Comparison of ENCODE assay signal across 8 cellular contexts in genomic region chr10:74176380-74177139, GRCh38. TPM values are rescaled to one million over a fixed set of nuclear protein-coding genes. Genes with fewer than 3 reads are reported as not detected.
DNase-seq lines count a peak whose midpoint lies in the region; ATAC-seq and TF ChIP-seq lines count a peak whose summit lies in the region.

No MANE protein-coding gene starts in this region.

- WGBS in esophagus muscularis mucosa, result 3% methylated on average over 8 of the region's 72 CpGs

- H3K4me3 ChIP-seq in esophagus muscularis mucosa (peak overlapping the region; percentile 65 to 91 (median 72)), muscle layer of duodenum (ENCODE audit: low read depth in 1 of 2, low read length in 2 of 2) (peak overlapping the region; percentile 75 to 90)

- H3K27me3 ChIP-seq in esophagus muscularis mucosa, result no peaks in the 10 kb centered on the region
- H3K27me3 ChIP-seq in muscle layer of duodenum (ENCODE audit: low read depth, low read length), result no peaks in the 10 kb centered on the region

- intact Hi-C loops in esophagus muscularis mucosa (cut with DNase I), result no loop called here

- TF ChIP-seq CTCF in esophagus muscularis mucosa (IDR thresholded peaks at IDR 0.05), result no peak

- TF ChIP-seq POLR2A in esophagus muscularis mucosa (IDR thresholded peaks at IDR 0.05; ENCODE audit: low read depth), result no peak

- H3K36me3 ChIP-seq in esophagus muscularis mucosa (no peaks in the 10 kb centered on the region), muscle layer of duodenum (ENCODE audit: control insufficient read depth in 1 of 2, insufficient read depth in 2 of 2, low read length in 2 of 2) (no peaks in the 10 kb centered on the region)

- peak; percentile 91 for DNase-seq in DMS79 (lab: John Stamatoyannopoulos, UW)
- DNase-seq in KG1 (lab: John Stamatoyannopoulos, UW), result peak; percentile 95
- peak; percentile 96 to 98 for DNase-seq in activated T-cell treated with anti-CD3 and anti-CD28 coated beads, Interleukin-2, amount 50 U/mL, for 48 hours
- peak; percentile 98 for DNase-seq in esophagus muscularis mucosa (ENCODE audit: extremely low spot score)
- DNase-seq in stimulated activated CD8-positive, alpha-beta memory T cell treated with anti-CD3 and anti-CD28 coated beads, Interleukin-7, amount 100 ng/mL, for 24 hours (ENCODE audit: low read depth), result peak; percentile 91

- no peak for TF ChIP-seq EP300 in esophagus muscularis mucosa (IDR thresholded peaks at IDR 0.05)

- peak; percentile 91 for ATAC-seq in GM21737 (IDR thresholded peaks at IDR 0.05; ENCODE audit: unreplicated experiment)

- H3K9me3 ChIP-seq in esophagus muscularis mucosa (no peaks in the 10 kb centered on the region), muscle layer of duodenum (ENCODE audit: control insufficient read depth in 1 of 2, low read length in 2 of 2) (no peaks in the 10 kb centered on the region)

- peaks cover 13 to 19% (median 17%) of the 10 kb centered on the region in 4 donors for H3K4me1 ChIP-seq in esophagus muscularis mucosa
- peaks cover 0 to 4% of the 10 kb centered on the region in 2 donors for H3K4me1 ChIP-seq in muscle layer of duodenum (ENCODE audit: control insufficient read depth in 1 of 2, insufficient read depth in 2 of 2, low read length in 2 of 2)

- H3K27ac ChIP-seq in esophagus muscularis mucosa (replicated peaks in 1 of 4) (peak overlapping the region; percentile 81 to 89 (median 86)), muscle layer of duodenum (ENCODE audit: low read length) (peak overlapping the region; percentile 76)

TF ChIP-seq in PFSK-1, 5 proteins besides CTCF, POLR2A, EP300 and RAD21:
- peak in 1 of 2 experiments; percentile 15; a peak in 1 of 4 replicates for TF ChIP-seq REST (IDR thresholded peaks at IDR 0.05; ENCODE audit: insufficient read depth in 1 of 2, low read depth in 2 of 2, low read length in 2 of 2)
- TF ChIP-seq TAF1 (IDR thresholded peaks at IDR 0.05; ENCODE audit: borderline replicate concordance, insufficient read depth, low read length), result 0 out of 2 replicates have a peak, but pooled peaks have one; percentile 80
- no peak for TF ChIP-seq FOXP2 (optimal IDR thresholded peaks at IDR 0.05; ENCODE audit: borderline replicate concordance, extremely low read depth, extremely low read length, insufficient read depth)
- peak; percentile 74 for TF ChIP-seq POLR2AphosphoS5 (IDR thresholded peaks at IDR 0.05; ENCODE audit: low read depth, low read length)
- TF ChIP-seq SIN3A (IDR thresholded peaks at IDR 0.05; ENCODE audit: borderline replicate concordance, insufficient read depth, low read length), result peak; percentile 55; the same call in 1 of the 2 replicates

RNA-seq across cellular contexts. Expression of gene ADK, which starts 25.5 kb away (rescaled TPM):
- 22.6 TPM for polyA plus RNA-seq in PFSK-1 (2012; ENCODE audit: insufficient read length, low read depth)
- total RNA-seq in esophagus muscularis mucosa, result 10 to 100 TPM; 20.2 to 23.3 (median 21.2) TPM

RNA-seq across cellular contexts. Expression of gene AP3M1, which starts 25.9 kb away (rescaled TPM):
- 26.0 TPM for polyA plus RNA-seq in PFSK-1 (2012; ENCODE audit: insufficient read length, low read depth)
- 10 to 100 TPM; 26.5 to 36.4 (median 31.4) TPM for total RNA-seq in esophagus muscularis mucosa

Comparison
In these comparisons a context has a peak if more than half of its experiments do, and no peak if none do; other contexts are left out.
1. Peak in every context shown above with its lines: DNase-seq, ATAC-seq, H3K4me3 ChIP-seq and H3K27ac ChIP-seq.